ENCODE assay signal across 8 cellular contexts in genomic region chr17:81044764-81045589, GRCh38. TPM values are rescaled to one million over a fixed set of nuclear protein-coding genes. Genes with fewer than 3 reads are reported as not detected.
DNase-seq lines count a peak whose midpoint lies in the region; ATAC-seq and TF ChIP-seq lines count a peak whose summit lies in the region.

No MANE protein-coding gene starts in this region.

- H3K9me3 ChIP-seq in PC-3 (ENCODE audit: low read length), result no peaks in the 10 kb centered on the region

- no peaks in the 10 kb centered on the region for H3K27me3 ChIP-seq in PC-3 (ENCODE audit: low read length)

- ATAC-seq in PC-3, result peak; percentile 48
- ATAC-seq in HG03097 (IDR thresholded peaks at IDR 0.05; ENCODE audit: low FRiP score, unreplicated experiment), result no peak
- no peak for ATAC-seq in GM18868 (IDR thresholded peaks at IDR 0.05; ENCODE audit: unreplicated experiment)

- H3K4me3 ChIP-seq in PC-3 (ENCODE audit: low read length), result no peak overlapping the region

- peak overlapping the region; percentile 96 for H3K27ac Mint-ChIP-seq in osteocyte (ENCODE audit: unreplicated experiment)
- no peak overlapping the region for H3K27ac Mint-ChIP-seq in activated T-helper 2 cell treated with anti-CD3 and anti-CD28 coated beads, Interferon-gamma antibody, Interleukin-2, Interleukin-4, amounts not matched to agents 10 μg/mL and 5 μg/mL and 100 μg/mL, durations not matched to agents 14 hours and 24 hours and 36 hours

- H3K36me3 ChIP-seq in PC-3 (ENCODE audit: low read depth, low read length), result no peaks in the 10 kb centered on the region

- no peaks in the 10 kb centered on the region for H3K9me3 Mint-ChIP-seq in osteocyte (ENCODE audit: unreplicated experiment)
- no peaks in the 10 kb centered on the region for H3K9me3 Mint-ChIP-seq in activated T-helper 2 cell treated with anti-CD3 and anti-CD28 coated beads, Interferon-gamma antibody, Interleukin-2, Interleukin-4, amounts not matched to agents 10 μg/mL and 5 μg/mL and 100 μg/mL, durations not matched to agents 14 hours and 24 hours and 36 hours

- no peaks in the 10 kb centered on the region for H3F3A ChIP-seq in PC-3 (ENCODE audit: low read length, unreplicated experiment)

- peaks cover 62% of the 10 kb centered on the region for H3K4me1 Mint-ChIP-seq in osteocyte (ENCODE audit: unreplicated experiment)
- peaks cover 6% of the 10 kb centered on the region for H3K4me1 Mint-ChIP-seq in activated T-helper 2 cell treated with anti-CD3 and anti-CD28 coated beads, Interferon-gamma antibody, Interleukin-2, Interleukin-4, amounts not matched to agents 10 μg/mL and 5 μg/mL and 100 μg/mL, durations not matched to agents 14 hours and 24 hours and 36 hours (ENCODE audit: low read depth)

- H3K79me2 ChIP-seq in PC-3 (ENCODE audit: low read length), result peaks cover 100% of the 10 kb centered on the region

- peaks cover 64% of the 10 kb centered on the region for H3K4me1 ChIP-seq in PC-3 (ENCODE audit: insufficient read depth, low read length)

- DNase-seq in COR-L47 (lab: John Stamatoyannopoulos, UW), result peak; percentile 64
- peak; percentile 75 for DNase-seq in PC-3
- peak; percentile 64 for DNase-seq in fibroblast of peridontal ligament (ENCODE audit: extremely low read depth)
- DNase-seq in osteocyte (ENCODE audit: extremely low spot score, unreplicated experiment), result peak; percentile 90
- no peak for DNase-seq in NOMO-1 treated with DMSO at 0.1 percent for 48 hours (lab: John Stamatoyannopoulos, UW; ENCODE audit: unreplicated experiment)
- DNase-seq in activated T-helper 2 cell treated with anti-CD3 and anti-CD28 coated beads, Interferon-gamma antibody, Interleukin-2, Interleukin-4, amounts not matched to agents 10 μg/mL and 5 μg/mL and 100 μg/mL, durations not matched to agents 14 hours and 24 hours and 36 hours (ENCODE audit: low spot score), result no peak

- intact Hi-C loops in PC-3 (cut with micrococcal nuclease), result no loop called here
- intact Hi-C loops in activated T-helper 2 cell treated with anti-CD3 and anti-CD28 coated beads, Interferon-gamma antibody, Interleukin-2, Interleukin-4, amounts not matched to agents 10 μg/mL and 5 μg/mL and 100 μg/mL, durations not matched to agents 14 hours and 24 hours and 36 hours (cut with micrococcal nuclease), result no loop called here

- no peak overlapping the region for H2AFZ ChIP-seq in PC-3 (ENCODE audit: low read length)

- no peaks in the 10 kb centered on the region for H3K36me3 Mint-ChIP-seq in osteocyte (ENCODE audit: unreplicated experiment)
- no peaks in the 10 kb centered on the region for H3K36me3 Mint-ChIP-seq in activated T-helper 2 cell treated with anti-CD3 and anti-CD28 coated beads, Interferon-gamma antibody, Interleukin-2, Interleukin-4, amounts not matched to agents 10 μg/mL and 5 μg/mL and 100 μg/mL, durations not matched to agents 14 hours and 24 hours and 36 hours (ENCODE audit: low read depth)

- H3K4me3 Mint-ChIP-seq in osteocyte (ENCODE audit: unreplicated experiment), result peak overlapping the region; percentile 44
- no peak overlapping the region for H3K4me3 Mint-ChIP-seq in activated T-helper 2 cell treated with anti-CD3 and anti-CD28 coated beads, Interferon-gamma antibody, Interleukin-2, Interleukin-4, amounts not matched to agents 10 μg/mL and 5 μg/mL and 100 μg/mL, durations not matched to agents 14 hours and 24 hours and 36 hours (ENCODE audit: low read depth)

- H3K27me3 Mint-ChIP-seq in osteocyte (ENCODE audit: unreplicated experiment), result no peaks in the 10 kb centered on the region
- no peaks in the 10 kb centered on the region for H3K27me3 Mint-ChIP-seq in activated T-helper 2 cell treated with anti-CD3 and anti-CD28 coated beads, Interferon-gamma antibody, Interleukin-2, Interleukin-4, amounts not matched to agents 10 μg/mL and 5 μg/mL and 100 μg/mL, durations not matched to agents 14 hours and 24 hours and 36 hours (ENCODE audit: low read depth)

- no TSS peak for BruUV-seq in PC-3 (replicated peaks; lab: Mats Ljungman, UMichigan)

- H3K27ac ChIP-seq in PC-3 (ENCODE audit: low read length), result peak overlapping the region; percentile 41

- POLR2A ChIA-PET in PC-3 (lab: Charles Lee; ENCODE audit: unreplicated experiment), result interaction anchor here (0.5 kb wide), 1 partner anchor 461 kb away, joined by 14 read pairs; no protein-coding TSS in a partner anchor

- H4K20me1 ChIP-seq in PC-3 (ENCODE audit: low read length), result peaks cover 43% of the 10 kb centered on the region

- peak overlapping the region; percentile 65 for H3K4me2 ChIP-seq in PC-3 (ENCODE audit: low read length)

- no peaks in the 10 kb centered on the region for H3K9me2 ChIP-seq in PC-3 (replicated peaks; ENCODE audit: low read length)

- peak overlapping the region; percentile 8; the same call in 1 of the 2 replicates for H3K9ac ChIP-seq in PC-3 (ENCODE audit: low read length)

- CTCF ChIA-PET in PC-3 (lab: Charles Lee), result interaction anchor here (0.6 kb wide), 1 partner anchor 31 kb away, joined by 4 read pairs; no protein-coding TSS in a partner anchor

- TF ChIP-seq CTCF in PC-3 (conservative IDR thresholded peaks at IDR 0.05; ENCODE audit: low read depth, low read length) (no peak), osteocyte (IDR thresholded peaks at IDR 0.05) (no peak)

RNA-seq across cellular contexts. Expression of gene BAIAP2, which starts 10.0 kb away (rescaled TPM):
- total RNA-seq in PC-3 (2014; rRNA removed) (50.9 and 56.9 TPM in 2 replicates), osteocyte (24.4 and 29.0 TPM in 2 replicates)
- 5.3 TPM in 2 replicates for total RNA-seq in activated T-helper 2 cell treated with anti-CD3 and anti-CD28 coated beads, Interferon-gamma antibody, Interleukin-2, Interleukin-4, amounts not matched to agents 10 μg/mL and 5 μg/mL and 100 μg/mL, durations not matched to agents 14 hours and 24 hours and 36 hours

RNA-seq across cellular contexts. Expression of gene CHMP6, which starts 53.3 kb away (rescaled TPM):
- total RNA-seq in PC-3 (2014; rRNA removed) (26.1 and 33.0 TPM in 2 replicates), osteocyte (31.1 and 35.9 TPM in 2 replicates)
- total RNA-seq in activated T-helper 2 cell treated with anti-CD3 and anti-CD28 coated beads, Interferon-gamma antibody, Interleukin-2, Interleukin-4, amounts not matched to agents 10 μg/mL and 5 μg/mL and 100 μg/mL, durations not matched to agents 14 hours and 24 hours and 36 hours, result 29.5 and 36.9 TPM in 2 replicates

Comparison
In these comparisons a context has a peak if more than half of its experiments do, and no peak if none do; other contexts are left out.
1. DNase-seq: peak in COR-L47 (single experiment), PC-3 (single experiment), fibroblast of peridontal ligament (single experiment) and osteocyte (single experiment); none in NOMO-1 treated with DMSO at 0.1 percent for 48 hours (single experiment) and activated T-helper 2 cell treated with anti-CD3 and anti-CD28 coated beads, Interferon-gamma antibody, Interleukin-2, Interleukin-4, amounts not matched to agents 10 μg/mL and 5 μg/mL and 100 μg/mL, durations not matched to agents 14 hours and 24 hours and 36 hours (single experiment).